In the genomic region with DNA sequence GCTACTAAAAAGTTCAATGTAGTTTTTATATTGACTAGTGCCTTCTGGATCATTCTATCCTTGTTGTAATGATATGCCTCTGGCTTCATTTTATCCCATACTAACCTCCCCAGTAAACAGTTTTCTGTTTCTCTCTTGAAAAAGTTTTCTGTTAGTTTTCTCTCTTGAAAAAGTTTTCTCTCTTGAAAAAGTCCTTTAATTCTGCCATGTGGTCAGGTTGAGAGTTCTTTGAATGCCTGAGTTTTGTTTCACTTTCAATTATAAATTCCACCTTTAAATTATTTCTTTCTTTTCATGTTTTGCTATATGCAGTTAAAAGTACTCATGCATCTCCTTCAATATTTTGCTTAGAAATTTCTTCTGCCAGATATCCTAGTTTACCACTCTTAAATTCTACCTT, we compare ENCODE assay signal across 1 cellular context.
TF ChIP-seq lines count a peak whose summit lies in the region.

No MANE protein-coding gene starts in this region.

TF ChIP-seq in GM23338, 12 proteins besides CTCF, POLR2A, EP300 and RAD21 (continued from another document):
- TF ChIP-seq, protein P1, sequence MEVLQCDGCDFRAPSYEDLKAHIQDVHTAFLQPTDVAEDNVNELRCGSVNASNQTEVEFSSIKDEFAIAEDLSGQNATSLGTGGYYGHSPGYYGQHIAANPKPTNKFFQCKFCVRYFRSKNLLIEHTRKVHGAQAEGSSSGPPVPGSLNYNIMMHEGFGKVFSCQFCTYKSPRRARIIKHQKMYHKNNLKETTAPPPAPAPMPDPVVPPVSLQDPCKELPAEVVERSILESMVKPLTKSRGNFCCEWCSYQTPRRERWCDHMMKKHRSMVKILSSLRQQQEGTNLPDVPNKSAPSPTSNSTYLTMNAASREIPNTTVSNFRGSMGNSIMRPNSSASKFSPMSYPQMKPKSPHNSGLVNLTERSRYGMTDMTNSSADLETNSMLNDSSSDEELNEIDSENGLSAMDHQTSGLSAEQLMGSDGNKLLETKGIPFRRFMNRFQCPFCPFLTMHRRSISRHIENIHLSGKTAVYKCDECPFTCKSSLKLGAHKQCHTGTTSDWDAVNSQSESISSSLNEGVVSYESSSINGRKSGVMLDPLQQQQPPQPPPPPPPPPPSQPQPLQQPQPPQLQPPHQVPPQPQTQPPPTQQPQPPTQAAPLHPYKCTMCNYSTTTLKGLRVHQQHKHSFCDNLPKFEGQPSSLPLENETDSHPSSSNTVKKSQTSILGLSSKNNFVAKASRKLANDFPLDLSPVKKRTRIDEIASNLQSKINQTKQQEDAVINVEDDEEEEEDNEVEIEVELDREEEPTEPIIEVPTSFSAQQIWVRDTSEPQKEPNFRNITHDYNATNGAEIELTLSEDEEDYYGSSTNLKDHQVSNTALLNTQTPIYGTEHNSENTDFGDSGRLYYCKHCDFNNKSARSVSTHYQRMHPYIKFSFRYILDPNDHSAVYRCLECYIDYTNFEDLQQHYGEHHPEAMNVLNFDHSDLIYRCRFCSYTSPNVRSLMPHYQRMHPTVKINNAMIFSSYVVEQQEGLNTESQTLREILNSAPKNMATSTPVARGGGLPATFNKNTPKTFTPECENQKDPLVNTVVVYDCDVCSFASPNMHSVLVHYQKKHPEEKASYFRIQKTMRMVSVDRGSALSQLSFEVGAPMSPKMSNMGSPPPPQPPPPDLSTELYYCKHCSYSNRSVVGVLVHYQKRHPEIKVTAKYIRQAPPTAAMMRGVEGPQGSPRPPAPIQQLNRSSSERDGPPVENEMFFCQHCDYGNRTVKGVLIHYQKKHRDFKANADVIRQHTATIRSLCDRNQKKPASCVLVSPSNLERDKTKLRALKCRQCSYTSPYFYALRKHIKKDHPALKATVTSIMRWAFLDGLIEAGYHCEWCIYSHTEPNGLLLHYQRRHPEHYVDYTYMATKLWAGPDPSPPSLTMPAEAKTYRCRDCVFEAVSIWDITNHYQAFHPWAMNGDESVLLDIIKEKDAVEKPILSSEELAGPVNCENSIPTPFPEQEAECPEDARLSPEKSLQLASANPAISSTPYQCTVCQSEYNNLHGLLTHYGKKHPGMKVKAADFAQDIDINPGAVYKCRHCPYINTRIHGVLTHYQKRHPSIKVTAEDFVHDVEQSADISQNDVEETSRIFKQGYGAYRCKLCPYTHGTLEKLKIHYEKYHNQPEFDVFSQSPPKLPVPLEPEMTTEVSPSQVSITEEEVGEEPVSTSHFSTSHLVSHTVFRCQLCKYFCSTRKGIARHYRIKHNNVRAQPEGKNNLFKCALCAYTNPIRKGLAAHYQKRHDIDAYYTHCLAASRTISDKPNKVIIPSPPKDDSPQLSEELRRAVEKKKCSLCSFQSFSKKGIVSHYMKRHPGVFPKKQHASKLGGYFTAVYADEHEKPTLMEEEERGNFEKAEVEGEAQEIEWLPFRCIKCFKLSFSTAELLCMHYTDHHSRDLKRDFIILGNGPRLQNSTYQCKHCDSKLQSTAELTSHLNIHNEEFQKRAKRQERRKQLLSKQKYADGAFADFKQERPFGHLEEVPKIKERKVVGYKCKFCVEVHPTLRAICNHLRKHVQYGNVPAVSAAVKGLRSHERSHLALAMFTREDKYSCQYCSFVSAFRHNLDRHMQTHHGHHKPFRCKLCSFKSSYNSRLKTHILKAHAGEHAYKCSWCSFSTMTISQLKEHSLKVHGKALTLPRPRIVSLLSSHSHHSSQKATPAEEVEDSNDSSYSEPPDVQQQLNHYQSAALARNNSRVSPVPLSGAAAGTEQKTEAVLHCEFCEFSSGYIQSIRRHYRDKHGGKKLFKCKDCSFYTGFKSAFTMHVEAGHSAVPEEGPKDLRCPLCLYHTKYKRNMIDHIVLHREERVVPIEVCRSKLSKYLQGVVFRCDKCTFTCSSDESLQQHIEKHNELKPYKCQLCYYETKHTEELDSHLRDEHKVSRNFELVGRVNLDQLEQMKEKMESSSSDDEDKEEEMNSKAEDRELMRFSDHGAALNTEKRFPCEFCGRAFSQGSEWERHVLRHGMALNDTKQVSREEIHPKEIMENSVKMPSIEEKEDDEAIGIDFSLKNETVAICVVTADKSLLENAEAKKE (CRISPR knock-in tag; IDR thresholded peaks at IDR 0.05): no peak
- TF ChIP-seq, protein P2, sequence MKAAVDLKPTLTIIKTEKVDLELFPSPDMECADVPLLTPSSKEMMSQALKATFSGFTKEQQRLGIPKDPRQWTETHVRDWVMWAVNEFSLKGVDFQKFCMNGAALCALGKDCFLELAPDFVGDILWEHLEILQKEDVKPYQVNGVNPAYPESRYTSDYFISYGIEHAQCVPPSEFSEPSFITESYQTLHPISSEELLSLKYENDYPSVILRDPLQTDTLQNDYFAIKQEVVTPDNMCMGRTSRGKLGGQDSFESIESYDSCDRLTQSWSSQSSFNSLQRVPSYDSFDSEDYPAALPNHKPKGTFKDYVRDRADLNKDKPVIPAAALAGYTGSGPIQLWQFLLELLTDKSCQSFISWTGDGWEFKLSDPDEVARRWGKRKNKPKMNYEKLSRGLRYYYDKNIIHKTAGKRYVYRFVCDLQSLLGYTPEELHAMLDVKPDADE (IDR thresholded peaks at IDR 0.05): no peak
- no peak for TF ChIP-seq NANOG (IDR thresholded peaks at IDR 0.05; ENCODE audit: borderline replicate concordance)
- no peak for TF ChIP-seq STAT1 (IDR thresholded peaks at IDR 0.05; ENCODE audit: unreplicated experiment)
